ENCODE assay signal across 8 cellular contexts in the genomic region with DNA sequence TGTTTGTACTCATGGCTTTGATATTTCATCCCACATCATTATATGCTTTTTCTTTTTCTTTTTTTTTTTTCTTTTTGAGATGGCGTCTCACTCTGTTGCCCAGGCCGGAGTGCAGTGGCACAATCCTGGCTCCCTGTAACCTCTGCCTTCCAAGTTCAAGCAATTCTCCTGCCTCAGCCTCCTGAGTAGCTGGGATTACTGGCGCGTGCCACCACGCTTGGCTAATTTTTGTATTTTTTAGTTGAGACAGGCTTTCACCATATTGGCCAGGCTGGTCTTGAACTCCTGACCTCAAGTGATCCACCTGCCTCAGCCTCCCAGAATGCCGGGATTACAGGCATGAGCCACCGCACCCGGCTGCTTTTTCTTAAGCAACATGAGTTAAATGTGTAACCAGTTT. TPM values are rescaled to one million over a fixed set of nuclear protein-coding genes. Genes with fewer than 3 reads are reported as not detected.
DNase-seq lines count a peak whose midpoint lies in the region; ATAC-seq and TF ChIP-seq lines count a peak whose summit lies in the region.
"Not testable (repeated sequence)": the region's sequence is repeated elsewhere in the genome, so short reads cannot be mapped to it uniquely, and the experiment has no call there.

No MANE protein-coding gene starts in this region.

- H3K36me3 Mint-ChIP-seq in CD4-positive, CD25-positive, alpha-beta regulatory T cell; immature natural killer cell; osteocyte (ENCODE audit: unreplicated experiment): not testable (repeated sequence)
- H3K36me3 Mint-ChIP-seq in HFFc6 (ENCODE audit: low read depth) (peaks cover 32% of the 10 kb centered on the region), T-cell (peaks cover 25% of the 10 kb centered on the region)
- peaks cover 25% of the 10 kb centered on the region for H3K36me3 Mint-ChIP-seq in activated naive CD4-positive, alpha-beta T cell treated with anti-CD3 and anti-CD28 coated beads for 36 hours (ENCODE audit: low read depth)

- H3K27me3 ChIP-seq in CD4-positive, CD25-positive, alpha-beta regulatory T cell (ENCODE audit: control insufficient read depth, insufficient read depth, low read length); dorsolateral prefrontal cortex; suprapubic skin: not testable (repeated sequence)

- H3K27me3 Mint-ChIP-seq in CD4-positive, CD25-positive, alpha-beta regulatory T cell; HFFc6 (ENCODE audit: insufficient read depth); T-cell; activated naive CD4-positive, alpha-beta T cell treated with anti-CD3 and anti-CD28 coated beads for 36 hours (ENCODE audit: low read depth); osteocyte (ENCODE audit: unreplicated experiment): not testable (repeated sequence)
- H3K27me3 Mint-ChIP-seq in immature natural killer cell (ENCODE audit: low read depth in 3 of 3) = peaks cover 10 to 26% (median 14%) of the 10 kb centered on the region in 3 donors

- CTCF ChIA-PET in T-cell (lab: Charles Lee); activated naive CD4-positive, alpha-beta T cell treated with anti-CD3 and anti-CD28 coated beads for 36 hours (lab: Charles Lee): not testable (repeated sequence)

- POLR2A ChIA-PET in T-cell (lab: Charles Lee) = not testable (repeated sequence)

- H3K4me1 ChIP-seq in CD4-positive, CD25-positive, alpha-beta regulatory T cell (ENCODE audit: control insufficient read depth, insufficient read depth, low read length, poor library complexity, severe bottlenecking) = peaks cover 76% of the 10 kb centered on the region
- peaks cover 77% of the 10 kb centered on the region for H3K4me1 ChIP-seq in suprapubic skin

- TF ChIP-seq CTCF in HFFc6 (IDR thresholded peaks at IDR 0.05); dorsolateral prefrontal cortex (IDR thresholded peaks at IDR 0.05 in 54 of 56, conservative IDR thresholded peaks at IDR 0.05 in 2 of 56; ENCODE audit: low read depth in 1 of 56, partially characterized antibody in 56 of 56); osteocyte (IDR thresholded peaks at IDR 0.05); suprapubic skin (IDR thresholded peaks at IDR 0.05): not testable (repeated sequence)

- intact Hi-C loops in activated naive CD4-positive, alpha-beta T cell treated with anti-CD3 and anti-CD28 coated beads for 36 hours (cut with micrococcal nuclease); dorsolateral prefrontal cortex (cut with DNase I): not testable (repeated sequence)

- not testable (repeated sequence) for H3K27ac ChIP-seq in CD4-positive, CD25-positive, alpha-beta regulatory T cell (ENCODE audit: insufficient read depth, low read length, poor library complexity, severe bottlenecking); dorsolateral prefrontal cortex; suprapubic skin

- not testable (repeated sequence) for H3K9me3 ChIP-seq in CD4-positive, CD25-positive, alpha-beta regulatory T cell (ENCODE audit: control insufficient read depth in 2 of 2, low read length in 2 of 2); suprapubic skin

- peaks cover 39 to 80% (median 59%) of the 10 kb centered on the region in 4 donors for H3K4me1 Mint-ChIP-seq in CD4-positive, CD25-positive, alpha-beta regulatory T cell
- H3K4me1 Mint-ChIP-seq in HFFc6 (ENCODE audit: low read depth) (peaks cover 69% of the 10 kb centered on the region), T-cell (peaks cover 71 to 79% (median 77%) of the 10 kb centered on the region in 3 donors), immature natural killer cell (peaks cover 81 to 89% of the 10 kb centered on the region in 2 donors), osteocyte (ENCODE audit: unreplicated experiment) (peaks cover 67% of the 10 kb centered on the region)
- H3K4me1 Mint-ChIP-seq in activated naive CD4-positive, alpha-beta T cell treated with anti-CD3 and anti-CD28 coated beads for 36 hours (ENCODE audit: low read depth) = peaks cover 63% of the 10 kb centered on the region

- not testable (repeated sequence) for H3K9me3 Mint-ChIP-seq in CD4-positive, CD25-positive, alpha-beta regulatory T cell; HFFc6; T-cell; activated naive CD4-positive, alpha-beta T cell treated with anti-CD3 and anti-CD28 coated beads for 36 hours; immature natural killer cell; osteocyte (ENCODE audit: unreplicated experiment)

- H3K4me3 ChIP-seq in CD4-positive, CD25-positive, alpha-beta regulatory T cell (ENCODE audit: low read depth, low read length) = peak overlapping the region; percentile 89
- peak overlapping the region in 44 of 59 donors; percentile 3 to 99 (median 92) for H3K4me3 ChIP-seq in dorsolateral prefrontal cortex
- peak overlapping the region; percentile 29 for H3K4me3 ChIP-seq in suprapubic skin

- TF ChIP-seq POLR2A in suprapubic skin (IDR thresholded peaks at IDR 0.05) = not testable (repeated sequence)

- not testable (repeated sequence) for DNase-seq in CD4-positive, CD25-positive, alpha-beta regulatory T cell; HFFc6; T-cell; activated naive CD4-positive, alpha-beta T cell treated with anti-CD3 and anti-CD28 coated beads for 36 hours; dorsolateral prefrontal cortex; immature natural killer cell; osteocyte (ENCODE audit: extremely low spot score, unreplicated experiment); suprapubic skin (ENCODE audit: low spot score in 2 of 2)

- not testable (repeated sequence) for TF ChIP-seq EP300 in suprapubic skin (IDR thresholded peaks at IDR 0.05)

- ATAC-seq in CD4-positive, CD25-positive, alpha-beta regulatory T cell (ENCODE audit: low read depth in 2 of 2); T-cell (replicated peaks in 1 of 4): not testable (repeated sequence)

- peak overlapping the region; percentile 81 to 98 (median 89) for H3K4me3 Mint-ChIP-seq in CD4-positive, CD25-positive, alpha-beta regulatory T cell
- H3K4me3 Mint-ChIP-seq in HFFc6 (peak overlapping the region; percentile 95), T-cell (peak overlapping the region; percentile 45 to 97 (median 96)), immature natural killer cell (peak overlapping the region; percentile 21 to 74 (median 48)), osteocyte (ENCODE audit: unreplicated experiment) (peak overlapping the region; percentile 38)
- peak overlapping the region; percentile 45 for H3K4me3 Mint-ChIP-seq in activated naive CD4-positive, alpha-beta T cell treated with anti-CD3 and anti-CD28 coated beads for 36 hours

- H3K27ac Mint-ChIP-seq in CD4-positive, CD25-positive, alpha-beta regulatory T cell = peak overlapping the region in 1 of 3 donors; percentile 84
- H3K27ac Mint-ChIP-seq in HFFc6; osteocyte (ENCODE audit: unreplicated experiment): not testable (repeated sequence)
- H3K27ac Mint-ChIP-seq in T-cell (peak overlapping the region in 1 of 2 donors; percentile 49), immature natural killer cell (peak overlapping the region; percentile 17 to 74 (median 64))
- H3K27ac Mint-ChIP-seq in activated naive CD4-positive, alpha-beta T cell treated with anti-CD3 and anti-CD28 coated beads for 36 hours = peak overlapping the region; percentile 24

- H3K36me3 ChIP-seq in CD4-positive, CD25-positive, alpha-beta regulatory T cell (ENCODE audit: control insufficient read depth, insufficient read depth, low read length) = peaks cover 13% of the 10 kb centered on the region
- not testable (repeated sequence) for H3K36me3 ChIP-seq in suprapubic skin

- WGBS in suprapubic skin = 76% methylated on average over 8 of the region's 8 CpGs

RNA-seq across cellular contexts. Expression of gene LSM14A, which starts 2.9 kb away (rescaled TPM):
- total RNA-seq in CD4-positive, CD25-positive, alpha-beta regulatory T cell = 162 TPM
- polyA plus RNA-seq in CD4-positive, CD25-positive, alpha-beta regulatory T cell = 100 to 1,000 TPM; 133 to 175 (median 147) TPM
- 10 to 100 TPM; 66.5 to 92.9 (median 87.0) TPM for total RNA-seq in HFFc6 (2021; fragmentation: NEBNext Ultra II Directional; extraction: Animal tissue kit (Norgen Biotek cat#: 25700))
- 100 to 1,000 TPM; 135 to 180 (median 159) TPM for total RNA-seq in T-cell
- total RNA-seq in activated naive CD4-positive, alpha-beta T cell treated with anti-CD3 and anti-CD28 coated beads for 36 hours = 100 to 1,000 TPM in 1 of 2 experiments, 10 to 100 TPM in 1; 87.9 to 102 TPM
- 100 to 1,000 TPM in 3 of 120 experiments, 10 to 100 TPM in 117; 52.9 to 108 (median 72.5) TPM for total RNA-seq in dorsolateral prefrontal cortex
- 100 to 1,000 TPM; 120 to 175 (median 157) TPM for polyA plus RNA-seq in immature natural killer cell
- total RNA-seq in osteocyte = 97.8 and 111 TPM in 2 replicates
- 100 to 1,000 TPM; 107 to 156 (median 116) TPM for total RNA-seq in suprapubic skin

Comparison
In these comparisons a context has a peak if more than half of its experiments do, and no peak if none do; other contexts are left out.
1. H3K4me3 ChIP-seq: peak in every context shown above with its lines; median percentile 92 in dorsolateral prefrontal cortex; 89 in CD4-positive, CD25-positive, alpha-beta regulatory T cell; 29 in suprapubic skin.
2. H3K4me3 Mint-ChIP-seq: peak in every context shown above with its lines; median percentile 96 in T-cell; 95 in HFFc6; 89 in CD4-positive, CD25-positive, alpha-beta regulatory T cell; 48 in immature natural killer cell; 45 in activated naive CD4-positive, alpha-beta T cell treated with anti-CD3 and anti-CD28 coated beads for 36 hours; 38 in osteocyte.